In the genomic region with DNA sequence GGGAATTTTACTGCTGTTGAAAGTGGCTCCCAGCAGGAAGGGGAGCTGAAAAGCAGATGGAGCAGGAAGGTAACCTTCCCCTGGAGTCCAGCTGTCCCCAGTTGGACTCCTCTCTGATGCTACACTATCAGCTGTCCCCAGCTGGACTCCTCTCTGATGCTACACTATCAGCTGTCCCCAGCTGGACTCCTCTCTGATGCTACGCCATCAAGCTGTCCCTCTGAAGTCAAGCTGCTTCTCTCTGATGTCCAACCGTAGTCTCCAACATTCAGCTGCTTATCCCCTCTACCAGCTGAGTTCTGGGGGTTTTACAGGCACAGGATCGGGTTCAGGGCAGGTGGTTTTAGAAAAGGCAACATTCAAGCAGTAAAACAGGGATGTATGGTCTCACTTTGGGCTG, we compare ENCODE assay signal across 28 cellular contexts.
"Had no signal": no experiment of that assay in that cellular context is flagged by ENCODE, and none has a peak within 500 bp of the region (broad histone marks: within the 10 kb centered on the region; RNA-seq: fewer than 3 reads in every experiment).

No MANE protein-coding gene starts in this region.

- H3K36me3 Mint-ChIP-seq: neural progenitor cell; stimulated activated effector memory CD8-positive, alpha-beta T cell treated with anti-CD3 and anti-CD28 coated beads, Interleukin-12 subunit alpha, Interleukin-12 subunit beta, amount 100 ng/mL, for 72 hours had no signal

- H3K27me3 Mint-ChIP-seq: progenitor cell of endocrine pancreas; stimulated activated naive CD8-positive, alpha-beta T cell treated with anti-CD3 and anti-CD28 coated beads, Interleukin-15, Interleukin-2, amounts not matched to agents 100 ng/mL and 50 ng/mL, for 24 hours had no signal

- H3K4me1 ChIP-seq: neural progenitor cell, psoas muscle, right lobe of liver, sigmoid colon, tibial nerve, vagina had no signal

- H3K4me3 ChIP-seq: neural progenitor cell, ovary, psoas muscle, right lobe of liver, sigmoid colon, stomach, thoracic aorta, thyroid gland, tibial nerve, upper lobe of left lung, vagina had no signal

- FAIRE-seq: small intestine, urothelium cell line had no signal

- H3K9ac ChIP-seq: neural progenitor cell, parathyroid adenoma had no signal

- H3K4me3 Mint-ChIP-seq: nephron; neural progenitor cell; stimulated activated effector memory CD8-positive, alpha-beta T cell treated with anti-CD3 and anti-CD28 coated beads, Interleukin-12 subunit alpha, Interleukin-12 subunit beta, amount 100 ng/mL, for 72 hours; stimulated activated naive B cell treated with anti-CD40 and anti-IgM and Interleukin-4, amounts not matched to agents 10 μg/mL and 1 μg/mL and 100 μg/mL, for 72 hours; stimulated activated naive CD8-positive, alpha-beta T cell treated with anti-CD3 and anti-CD28 coated beads, Interleukin-15, Interleukin-2, amounts not matched to agents 100 ng/mL and 50 ng/mL, for 24 hours had no signal

- H3K79me2 ChIP-seq: parathyroid adenoma had no signal

- H3K27ac ChIP-seq: neural progenitor cell, ovary, psoas muscle, right lobe of liver, sigmoid colon, stomach, thoracic aorta, thyroid gland, tibial nerve, upper lobe of left lung, vagina had no signal

- H3K9me3 ChIP-seq: ovary, psoas muscle, right lobe of liver, thyroid gland, vagina had no signal

- H3K4me2 ChIP-seq: neural progenitor cell had no signal

- H3K4me1 Mint-ChIP-seq: nephron; stimulated activated naive B cell treated with anti-CD40 and anti-IgM and Interleukin-4, amounts not matched to agents 10 μg/mL and 1 μg/mL and 100 μg/mL, for 72 hours had no signal

- H3K27me3 ChIP-seq: neural progenitor cell, ovary, right lobe of liver, sigmoid colon, stomach, thyroid gland, tibial nerve, upper lobe of left lung, vagina had no signal

- ATAC-seq: psoas muscle; right cardiac atrium; right lobe of liver; stimulated activated effector memory CD8-positive, alpha-beta T cell treated with anti-CD3 and anti-CD28 coated beads, Interleukin-12 subunit alpha, Interleukin-12 subunit beta, amount 100 ng/mL, for 72 hours; stimulated activated naive B cell treated with anti-CD40 and anti-IgM and Interleukin-4, amounts not matched to agents 10 μg/mL and 1 μg/mL and 100 μg/mL, for 72 hours had no signal

- H3K27ac Mint-ChIP-seq: nephron; neural progenitor cell; progenitor cell of endocrine pancreas; stimulated activated effector memory CD8-positive, alpha-beta T cell treated with anti-CD3 and anti-CD28 coated beads, Interleukin-12 subunit alpha, Interleukin-12 subunit beta, amount 100 ng/mL, for 72 hours; stimulated activated naive B cell treated with anti-CD40 and anti-IgM and Interleukin-4, amounts not matched to agents 10 μg/mL and 1 μg/mL and 100 μg/mL, for 72 hours; stimulated activated naive CD8-positive, alpha-beta T cell treated with anti-CD3 and anti-CD28 coated beads, Interleukin-15, Interleukin-2, amounts not matched to agents 100 ng/mL and 50 ng/mL, for 24 hours had no signal

- H3K36me3 ChIP-seq: neural progenitor cell, ovary, right lobe of liver, sigmoid colon, stomach, thoracic aorta, thyroid gland, upper lobe of left lung, vagina had no signal

- H2AFZ ChIP-seq: neural progenitor cell had no signal

- DNase-seq: occipital lobe; ovary; posterior cingulate gyrus; psoas muscle; right cardiac atrium; right lobe of liver; sigmoid colon; small intestine; stimulated activated CD4-positive, alpha-beta T cell treated with anti-CD3 and anti-CD28 coated beads, Interleukin-15, amount 100 ng/mL, for 24 hours; stimulated activated CD4-positive, alpha-beta T cell treated with anti-CD3 and anti-CD28 coated beads, Interleukin-2, amount 100 ng/mL, for 24 hours; stimulated activated CD4-positive, alpha-beta T cell treated with anti-CD3 and anti-CD28 coated beads, Interleukin-2, amount 100 ng/mL, for 48 hours; stimulated activated CD4-positive, alpha-beta T cell treated with anti-CD3 and anti-CD28 coated beads, Interleukin-4, amount 100 ng/mL, for 24 hours; stimulated activated naive B cell treated with anti-CD40 and anti-IgM and Interleukin-4, amounts not matched to agents 10 μg/mL and 1 μg/mL and 100 μg/mL, for 72 hours; stimulated activated naive CD4-positive, alpha-beta T cell treated with Interleukin-2 at 50 U/mL for 16 hours; stomach; thyroid gland; trophoblast cell; upper lobe of left lung had no signal
